ENCODE assay signal across 38 cellular contexts in genomic region chr6:25244865-25245264, GRCh38.
"Had no signal": no experiment of that assay in that cellular context is flagged by ENCODE, and none has a peak within 500 bp of the region (broad histone marks: within the 10 kb centered on the region; RNA-seq: fewer than 3 reads in every experiment).

No MANE protein-coding gene starts in this region.

- H3K27ac Mint-ChIP-seq: activated CD4-positive, alpha-beta memory T cell treated with anti-CD3 and anti-CD28 coated beads, Interleukin-2, amount 10 ng/mL, durations not matched to agents 7 days and 5 days; activated CD4-positive, alpha-beta T cell treated with anti-CD3 and anti-CD28 coated beads for 36 hours; activated CD4-positive, alpha-beta T cell treated with anti-CD3 and anti-CD28 coated beads, Interleukin-2, amount 10 ng/mL, durations not matched to agents 7 days and 5 days; activated CD8-positive, alpha-beta memory T cell treated with anti-CD3 and anti-CD28 coated beads, Interleukin-2, amount 10 ng/mL, durations not matched to agents 7 days and 5 days; activated CD8-positive, alpha-beta T cell treated with anti-CD3 and anti-CD28 coated beads, Interleukin-2, amount 10 ng/mL, durations not matched to agents 7 days and 5 days; activated naive CD4-positive, alpha-beta T cell treated with anti-CD3 and anti-CD28 coated beads, Interleukin-2, amount 10 ng/mL, durations not matched to agents 7 days and 5 days; activated naive CD4-positive, alpha-beta T cell treated with anti-CD3 and anti-CD28 coated beads, Interleukin-2, amount 50 U/mL, for 24 hours; activated naive CD8-positive, alpha-beta T cell; activated naive CD8-positive, alpha-beta T cell treated with anti-CD3 and anti-CD28 coated beads, Interleukin-2, amount 10 ng/mL, durations not matched to agents 7 days and 5 days; activated naive CD8-positive, alpha-beta T cell treated with anti-CD3 and anti-CD28 coated beads, Interleukin-2, amount 50 U/mL, for 24 hours; activated T-helper 2 cell treated with anti-CD3 and anti-CD28 coated beads, Interferon-gamma antibody, Interleukin-2, Interleukin-4, amounts not matched to agents 10 μg/mL and 5 μg/mL and 100 μg/mL, durations not matched to agents 14 hours and 24 hours and 36 hours; brain; T-helper 1 cell treated with Interleukin-12 subunit alpha and Interleukin-12 subunit beta and Interleukin-4 antibody, amounts not matched to agents 30 μg/mL and 1 μg/mL, for 36 hours; T-helper 2 cell treated with Interferon-gamma antibody and Interleukin-4, amounts not matched to agents 5 μg/mL and 100 μg/mL, for 36 hours; WTC11 had no signal

- H3K27ac ChIP-seq: ascending aorta, cardiac muscle cell, colonic mucosa, WERI-Rb-1 had no signal

- H3K27me3 ChIP-seq: ascending aorta, cardiac muscle cell, colonic mucosa had no signal

- DNase-seq: activated CD4-positive, alpha-beta memory T cell treated with anti-CD3 and anti-CD28 coated beads, Interleukin-2, amount 10 ng/mL, durations not matched to agents 7 days and 5 days; activated CD4-positive, alpha-beta T cell treated with anti-CD3 and anti-CD28 coated beads for 1 hour; activated CD4-positive, alpha-beta T cell treated with anti-CD3 and anti-CD28 coated beads for 36 hours; activated CD4-positive, alpha-beta T cell treated with anti-CD3 and anti-CD28 coated beads for 48 hours; activated CD4-positive, alpha-beta T cell treated with anti-CD3 and anti-CD28 coated beads, Interleukin-2, amount 10 ng/mL, durations not matched to agents 7 days and 5 days; activated CD4-positive, alpha-beta T cell treated with anti-CD3 and anti-CD28 coated beads, Interleukin-2, amount 50 U/mL, for 48 hours; activated CD4-positive, CD25-positive, alpha-beta regulatory T cell; activated CD8-positive, alpha-beta memory T cell treated with anti-CD3 and anti-CD28 coated beads for 24 hours; activated CD8-positive, alpha-beta memory T cell treated with anti-CD3 and anti-CD28 coated beads, Interleukin-2, amount 10 ng/mL, durations not matched to agents 7 days and 5 days; activated CD8-positive, alpha-beta memory T cell treated with anti-CD3 and anti-CD28 coated beads, Interleukin-2, amount 50 U/mL, for 48 hours; activated CD8-positive, alpha-beta T cell treated with anti-CD3 and anti-CD28 coated beads, Interleukin-2, amount 10 ng/mL, durations not matched to agents 7 days and 5 days; activated effector memory CD4-positive, alpha-beta T cell treated with Interleukin-2 at 50 U/mL for 16 hours; activated gamma-delta T cell; activated naive CD4-positive, alpha-beta T cell treated with anti-CD3 and anti-CD28 coated beads, Interleukin-2, amount 10 ng/mL, durations not matched to agents 7 days and 5 days; activated naive CD4-positive, alpha-beta T cell treated with Interleukin-2 at 50 U/mL for 16 hours; activated naive CD8-positive, alpha-beta T cell treated with anti-CD3 and anti-CD28 coated beads, Interleukin-2, amount 10 ng/mL, durations not matched to agents 7 days and 5 days; activated naive CD8-positive, alpha-beta T cell treated with anti-CD3 and anti-CD28 coated beads, Interleukin-2, amount 50 U/mL, for 24 hours; activated T-cell treated with anti-CD3 and anti-CD28 coated beads, Interleukin-2, amount 50 U/mL, for 4 hours; amygdala; anterior cingulate cortex; caudate nucleus; cerebellar nuclear complex; colonic mucosa; T-helper 2 cell; T-helper 9 cell; WERI-Rb-1 had no signal

- H3K9me3 ChIP-seq: ascending aorta, colonic mucosa had no signal

- H3K4me1 ChIP-seq: ascending aorta, colonic mucosa had no signal

- H3K9me3 Mint-ChIP-seq: activated CD4-positive, alpha-beta memory T cell treated with anti-CD3 and anti-CD28 coated beads, Interleukin-2, amount 10 ng/mL, durations not matched to agents 7 days and 5 days; activated CD4-positive, alpha-beta T cell treated with anti-CD3 and anti-CD28 coated beads, Interleukin-2, amount 10 ng/mL, durations not matched to agents 7 days and 5 days; activated naive CD4-positive, alpha-beta T cell treated with anti-CD3 and anti-CD28 coated beads, Interleukin-2, amount 10 ng/mL, durations not matched to agents 7 days and 5 days; activated naive CD4-positive, alpha-beta T cell treated with anti-CD3 and anti-CD28 coated beads, Interleukin-2, amount 50 U/mL, for 24 hours; activated naive CD8-positive, alpha-beta T cell treated with anti-CD3 and anti-CD28 coated beads, Interleukin-2, amount 10 ng/mL, durations not matched to agents 7 days and 5 days; activated naive CD8-positive, alpha-beta T cell treated with anti-CD3 and anti-CD28 coated beads, Interleukin-2, amount 50 U/mL, for 24 hours; activated T-cell treated with anti-CD3 and anti-CD28 coated beads, Interleukin-2, amount 50 U/mL, for 4 hours; activated T-helper 2 cell treated with anti-CD3 and anti-CD28 coated beads, Interferon-gamma antibody, Interleukin-2, Interleukin-4, amounts not matched to agents 10 μg/mL and 5 μg/mL and 100 μg/mL, durations not matched to agents 14 hours and 24 hours and 36 hours; brain; central memory CD8-positive, alpha-beta T cell; T-helper 1 cell treated with Interleukin-12 subunit alpha and Interleukin-12 subunit beta and Interleukin-4 antibody, amounts not matched to agents 30 μg/mL and 1 μg/mL, for 36 hours; T-helper 2 cell treated with Interferon-gamma antibody and Interleukin-4, amounts not matched to agents 5 μg/mL and 100 μg/mL, for 36 hours had no signal

- H3K27me3 Mint-ChIP-seq: activated CD4-positive, alpha-beta T cell treated with anti-CD3 and anti-CD28 coated beads, Interleukin-2, amount 10 ng/mL, durations not matched to agents 7 days and 5 days; activated naive CD4-positive, alpha-beta T cell treated with anti-CD3 and anti-CD28 coated beads, Interleukin-2, amount 10 ng/mL, durations not matched to agents 7 days and 5 days; brain had no signal

- H3K36me3 ChIP-seq: ascending aorta, cardiac muscle cell, colonic mucosa, WERI-Rb-1 had no signal

- H3K4me3 ChIP-seq: ascending aorta, cardiac muscle cell, colonic mucosa had no signal

- H3K4me3 Mint-ChIP-seq: activated CD4-positive, alpha-beta memory T cell treated with anti-CD3 and anti-CD28 coated beads, Interleukin-2, amount 10 ng/mL, durations not matched to agents 7 days and 5 days; activated CD4-positive, alpha-beta T cell treated with anti-CD3 and anti-CD28 coated beads for 36 hours; activated CD4-positive, alpha-beta T cell treated with anti-CD3 and anti-CD28 coated beads, Interleukin-2, amount 10 ng/mL, durations not matched to agents 7 days and 5 days; activated CD8-positive, alpha-beta memory T cell treated with anti-CD3 and anti-CD28 coated beads, Interleukin-2, amount 10 ng/mL, durations not matched to agents 7 days and 5 days; activated CD8-positive, alpha-beta T cell treated with anti-CD3 and anti-CD28 coated beads, Interleukin-2, amount 10 ng/mL, durations not matched to agents 7 days and 5 days; activated naive CD4-positive, alpha-beta T cell treated with anti-CD3 and anti-CD28 coated beads, Interleukin-2, amount 10 ng/mL, durations not matched to agents 7 days and 5 days; activated naive CD4-positive, alpha-beta T cell treated with anti-CD3 and anti-CD28 coated beads, Interleukin-2, amount 50 U/mL, for 24 hours; activated naive CD8-positive, alpha-beta T cell; activated naive CD8-positive, alpha-beta T cell treated with anti-CD3 and anti-CD28 coated beads, Interleukin-2, amount 10 ng/mL, durations not matched to agents 7 days and 5 days; activated naive CD8-positive, alpha-beta T cell treated with anti-CD3 and anti-CD28 coated beads, Interleukin-2, amount 50 U/mL, for 24 hours; activated T-cell treated with anti-CD3 and anti-CD28 coated beads, Interleukin-2, amount 50 U/mL, for 4 hours; brain; central memory CD8-positive, alpha-beta T cell; T-helper 1 cell treated with Interleukin-12 subunit alpha and Interleukin-12 subunit beta and Interleukin-4 antibody, amounts not matched to agents 30 μg/mL and 1 μg/mL, for 36 hours; T-helper 2 cell treated with Interferon-gamma antibody and Interleukin-4, amounts not matched to agents 5 μg/mL and 100 μg/mL, for 36 hours; WTC11 had no signal

- FAIRE-seq: bronchial epithelial cell had no signal

- H3K36me3 Mint-ChIP-seq: activated CD8-positive, alpha-beta memory T cell treated with anti-CD3 and anti-CD28 coated beads, Interleukin-2, amount 10 ng/mL, durations not matched to agents 7 days and 5 days; activated naive CD4-positive, alpha-beta T cell treated with anti-CD3 and anti-CD28 coated beads, Interleukin-2, amount 10 ng/mL, durations not matched to agents 7 days and 5 days; activated naive CD4-positive, alpha-beta T cell treated with anti-CD3 and anti-CD28 coated beads, Interleukin-2, amount 50 U/mL, for 24 hours; activated naive CD8-positive, alpha-beta T cell; activated naive CD8-positive, alpha-beta T cell treated with anti-CD3 and anti-CD28 coated beads, Interleukin-2, amount 10 ng/mL, durations not matched to agents 7 days and 5 days; brain; WTC11 had no signal

- ATAC-seq: activated CD4-positive, alpha-beta T cell treated with anti-CD3 and anti-CD28 coated beads for 36 hours; activated CD4-positive, CD25-positive, alpha-beta regulatory T cell treated with anti-CD3 and anti-CD28 coated beads, Interleukin-2, amount 50 U/mL, for 24 hours; activated CD8-positive, alpha-beta memory T cell treated with anti-CD3 and anti-CD28 coated beads, Interleukin-2, amount 10 ng/mL, durations not matched to agents 7 days and 5 days; activated CD8-positive, alpha-beta T cell treated with anti-CD3 and anti-CD28 coated beads, Interleukin-2, amount 10 ng/mL, durations not matched to agents 7 days and 5 days; activated naive CD8-positive, alpha-beta T cell treated with anti-CD3 and anti-CD28 coated beads, Interleukin-2, amount 50 U/mL, for 24 hours; activated T-cell treated with anti-CD3 and anti-CD28 coated beads, Interleukin-2, amount 50 U/mL, for 4 hours; WTC11 had no signal

- H3K4me1 Mint-ChIP-seq: activated CD4-positive, alpha-beta T cell treated with anti-CD3 and anti-CD28 coated beads, Interleukin-2, amount 10 ng/mL, durations not matched to agents 7 days and 5 days; activated CD8-positive, alpha-beta memory T cell treated with anti-CD3 and anti-CD28 coated beads, Interleukin-2, amount 10 ng/mL, durations not matched to agents 7 days and 5 days; activated naive CD4-positive, alpha-beta T cell treated with anti-CD3 and anti-CD28 coated beads, Interleukin-2, amount 10 ng/mL, durations not matched to agents 7 days and 5 days; activated naive CD4-positive, alpha-beta T cell treated with anti-CD3 and anti-CD28 coated beads, Interleukin-2, amount 50 U/mL, for 24 hours; activated naive CD8-positive, alpha-beta T cell treated with anti-CD3 and anti-CD28 coated beads, Interleukin-2, amount 10 ng/mL, durations not matched to agents 7 days and 5 days; brain; central memory CD8-positive, alpha-beta T cell had no signal
